In genomic region chr14:73784988-73785313, GRCh38 we compare ENCODE assay signal across 8 cellular contexts.
DNase-seq lines count a peak whose midpoint lies in the region; TF ChIP-seq lines count a peak whose summit lies in the region.

No MANE protein-coding gene starts in this region.

- peak overlapping the region; percentile 39; the same call in 1 of the 2 replicates for H3K4me2 ChIP-seq in KMS-11

- H3K27ac ChIP-seq in KMS-11: no peak overlapping the region

- peaks cover 57% of the 10 kb centered on the region for H3K79me2 ChIP-seq in KMS-11 (ENCODE audit: insufficient read depth, low read depth)

- DNase-seq in AG04449 (ENCODE audit: low read depth, low spot score): no peak
- DNase-seq in choroid plexus epithelial cell (ENCODE audit: low read depth): no peak
- no peak for DNase-seq in putamen (ENCODE audit: low spot score)
- DNase-seq in NCI-H2171 treated with DMSO at 0.1 percent for 48 hours (lab: John Stamatoyannopoulos, UW): no peak
- no peak for DNase-seq in head of caudate nucleus
- no peak for DNase-seq in iPS-NIHi11 (ENCODE audit: low spot score)

- no peaks in the 10 kb centered on the region for H4K20me1 ChIP-seq in KMS-11 (ENCODE audit: insufficient read depth)

- H3K27me3 Mint-ChIP-seq in nephron (ENCODE audit: low read depth): no peaks in the 10 kb centered on the region

- no peak for TF ChIP-seq CTCF in AG04449 (IDR thresholded peaks at IDR 0.05; ENCODE audit: insufficient read depth, low read length, missing control alignments)
- no peak for TF ChIP-seq CTCF in KMS-11 (conservative IDR thresholded peaks at IDR 0.05; ENCODE audit: low read depth, low read length)
- no peak for TF ChIP-seq CTCF in choroid plexus epithelial cell (conservative IDR thresholded peaks at IDR 0.05; ENCODE audit: low read depth, low read length)
- no peak for TF ChIP-seq CTCF in nephron (IDR thresholded peaks at IDR 0.05; ENCODE audit: unreplicated experiment in 3 of 3)

- CTCF ChIA-PET in AG04449 (lab: Yijun Ruan, JAX): interaction anchor here (1.0 to 2.4 kb wide), 5 partner anchors 11 to 56 kb away, joined by 3 to 17 read pairs (median 4); no protein-coding TSS in a partner anchor

- peak overlapping the region; percentile 97 to 99 (median 98) for H3K27ac Mint-ChIP-seq in nephron

- H3K9me3 Mint-ChIP-seq in nephron: no peaks in the 10 kb centered on the region

- H3K36me3 Mint-ChIP-seq in nephron (ENCODE audit: low read depth): peaks cover 6% of the 10 kb centered on the region

- POLR2A ChIA-PET in AG04449 (lab: Yijun Ruan, JAX): interaction anchor here (0.6 to 5.8 kb wide), 6 partner anchors 9 to 68 kb away, joined by 3 to 38 read pairs (median 5); partner anchors contain the start of gene PTGR2

- no peak overlapping the region for H2AFZ ChIP-seq in KMS-11 (ENCODE audit: low read depth)

- intact Hi-C loops in head of caudate nucleus (cut with DNase I): loop anchor here (2.0 to 5.0 kb wide), 2 partner anchors 24 to 33 kb away; a partner anchor contains a TSS

- H3K4me1 Mint-ChIP-seq in nephron: peaks cover 81% of the 10 kb centered on the region

- H3K4me3 Mint-ChIP-seq in nephron: peak overlapping the region; percentile 89 to 95 (median 91)

- H3K27me3 ChIP-seq in KMS-11 (ENCODE audit: insufficient read depth, low read depth): no peaks in the 10 kb centered on the region

- H3K36me3 ChIP-seq in KMS-11 (ENCODE audit: insufficient read depth): no peaks in the 10 kb centered on the region

- peak overlapping the region; percentile 72 for H3K4me3 ChIP-seq in AG04449 (ENCODE audit: low read depth, low read length)
- H3K4me3 ChIP-seq in KMS-11 (IDR thresholded peaks at IDR 0.05; ENCODE audit: insufficient read depth, low read depth, low read length): no peak overlapping the region
- H3K4me3 ChIP-seq in choroid plexus epithelial cell (ENCODE audit: low read depth, low read length): peak overlapping the region; percentile 64

- no peak overlapping the region for H3K9ac ChIP-seq in KMS-11

- peaks cover 45% of the 10 kb centered on the region for H3K4me1 ChIP-seq in KMS-11 (ENCODE audit: low read depth, poor library complexity, severe bottlenecking)
